ENCODE assay signal across 1 cellular context in genomic region chr5:34483442-34484033, GRCh38.
TF ChIP-seq lines count a peak whose summit lies in the region.

No MANE protein-coding gene starts in this region.

TF ChIP-seq in IMR-90, 13 proteins besides CTCF, POLR2A, EP300 and RAD21 (continued from another document):
- TF ChIP-seq RFX5 (IDR thresholded peaks at IDR 0.05; ENCODE audit: low read depth, low read length) (no peak), FOS (IDR thresholded peaks at IDR 0.05; ENCODE audit: low read depth, low read length) (no peak)
